Comparison of ENCODE assay signal across 8 cellular contexts in genomic region chr3:13073042-13073906, GRCh38. TPM values are rescaled to one million over a fixed set of nuclear protein-coding genes. Genes with fewer than 3 reads are reported as not detected.
A peak's percentile ranks its signal among the peaks of the same experiment; 100 is the strongest.
DNase-seq lines count a peak whose midpoint lies in the region; TF ChIP-seq lines count a peak whose summit lies in the region.

Gene IQSEC1, minus strand, starts transcription at chr3:13073429. Its CDS starts 415 bp downstream, at chr3:13073014.

- no peak within 1 kb of the TSS for H3K4me3 Mint-ChIP-seq in osteocyte (ENCODE audit: unreplicated experiment)

- H3K27me3 ChIP-seq in H7 (ENCODE audit: control insufficient read depth, insufficient read depth, low read length), result peaks cover 2% of the 10 kb centered on the region; the same call in 1 of the 2 replicates
- H3K27me3 ChIP-seq in suprapubic skin, result peaks cover 48% of the 10 kb centered on the region

- H3K27me3 Mint-ChIP-seq in osteocyte (ENCODE audit: unreplicated experiment), result peaks cover 44% of the 10 kb centered on the region

- H3K4me1 ChIP-seq in suprapubic skin, result peaks cover 29% of the 10 kb centered on the region

- WGBS in suprapubic skin, result 24% methylated on average over 9 of the region's 86 CpGs

- H3K27ac Mint-ChIP-seq in osteocyte (ENCODE audit: unreplicated experiment), result no peak within 1 kb of the TSS

- H3K36me3 Mint-ChIP-seq in osteocyte (ENCODE audit: unreplicated experiment), result no peaks in the 10 kb centered on the region

- H3K36me3 ChIP-seq in H7 (replicated peaks; ENCODE audit: control insufficient read depth, insufficient read depth, low read length) (no peaks in the 10 kb centered on the region), suprapubic skin (no peaks in the 10 kb centered on the region)

- no peak for TF ChIP-seq EP300 in suprapubic skin (IDR thresholded peaks at IDR 0.05)

- DNase-seq in G401 (ENCODE audit: low spot score) (peak; percentile 87), H7 (peak; percentile 99), NCI-H2196 treated with DMSO at 0.1 percent for 48 hours (lab: John Stamatoyannopoulos, UW; ENCODE audit: unreplicated experiment) (peak; percentile 46), globus pallidus (ENCODE audit: low spot score) (peak; percentile 84), osteocyte (ENCODE audit: extremely low spot score, unreplicated experiment) (no peak), suprapubic skin (ENCODE audit: low spot score in 2 of 2) (no peak), UCSD-AML1 (lab: John Stamatoyannopoulos, UW; ENCODE audit: unreplicated experiment) (no peak)
- DNase-seq in activated T-helper 1 cell treated with anti-CD3 and anti-CD28 coated beads, Interleukin-2, amount 50 U/mL, for 16 hours (ENCODE audit: low read depth in 1 of 2, low spot score in 1 of 2), result peak; percentile 22 to 57

- H3K9me3 ChIP-seq in suprapubic skin, result no peaks in the 10 kb centered on the region

- TF ChIP-seq CTCF in osteocyte (IDR thresholded peaks at IDR 0.05), result no peak
- no peak for TF ChIP-seq CTCF in suprapubic skin (IDR thresholded peaks at IDR 0.05)

- H3K4me3 ChIP-seq in H7 (ENCODE audit: insufficient read depth, low read depth, low read length), result peak within 1 kb of the TSS; percentile 32; the same call in 1 of the 2 replicates
- H3K4me3 ChIP-seq in suprapubic skin, result peak within 1 kb of the TSS; percentile 24

- no peak for TF ChIP-seq POLR2A in suprapubic skin (IDR thresholded peaks at IDR 0.05)

- H3K27ac ChIP-seq in suprapubic skin, result no peak within 1 kb of the TSS

- H3K9me3 Mint-ChIP-seq in osteocyte (ENCODE audit: unreplicated experiment), result no peaks in the 10 kb centered on the region

- in situ Hi-C loops in G401 (cut with HindIII; ENCODE audit: low sequenced_read_pairs), result no loop called here

- peaks cover 8% of the 10 kb centered on the region for H3K4me1 Mint-ChIP-seq in osteocyte (ENCODE audit: unreplicated experiment)

RNA-seq across cellular contexts. Expression of gene IQSEC1, which starts in this region (rescaled TPM):
- 6.5 and 10.7 TPM in 2 replicates for total RNA-seq in G401 (2014; rRNA removed; shearing (Covaris generic))
- total RNA-seq in H7 (2014; rRNA removed; shearing (Covaris generic)), result 13.5 and 22.5 TPM in 2 replicates
- 37.9 and 38.7 TPM in 2 replicates for total RNA-seq in osteocyte
- total RNA-seq in suprapubic skin, result 10 to 100 TPM; 26.7 to 52.4 (median 35.5) TPM

Comparison
In these comparisons a context has a peak if more than half of its experiments do, and no peak if none do; other contexts are left out.
1. DNase-seq: peak in G401 (single experiment), H7 (single experiment), NCI-H2196 treated with DMSO at 0.1 percent for 48 hours (single experiment), activated T-helper 1 cell treated with anti-CD3 and anti-CD28 coated beads, Interleukin-2, amount 50 U/mL, for 16 hours (2 of 2) and globus pallidus (single experiment); none in osteocyte (single experiment), suprapubic skin (0 of 2) and UCSD-AML1 (single experiment).